21 cellular contexts compared by ENCODE assay signal in genomic region chr21:35705888-35706287, GRCh38.
"Had no signal": no experiment of that assay in that cellular context is flagged by ENCODE, and none has a peak within 500 bp of the region (broad histone marks: within the 10 kb centered on the region; RNA-seq: fewer than 3 reads in every experiment).

No MANE protein-coding gene starts in this region.

- H3K36me3 ChIP-seq: SJSA1 had no signal

- H3K9me3 ChIP-seq: SJSA1 had no signal

- H3K4me3 ChIP-seq: SJSA1, SK-N-MC had no signal

- H3K4me2 ChIP-seq: KMS-11 had no signal

- H3K9ac ChIP-seq: KMS-11 had no signal

- FAIRE-seq: HTR-8/SVneo, RCC 7860 had no signal

- DNase-seq: Kasumi-1, MM.1S, NCI-H1092 treated with DMSO at 0.1 percent for 48 hours, NCI-H1417, NCI-H1436 treated with DMSO at 0.1 percent for 48 hours, NCI-H1694, NCI-H1930, NCI-H2081, NCI-H2107, NCI-H2227 treated with DMSO at 0.1 percent for 48 hours, NCI-H526 treated with DMSO at 0.1 percent for 48 hours, NCI-H748 treated with DMSO at 0.1 percent for 48 hours, Right ventricle myocardium superior, RPMI8226, SIG-M5 had no signal

- H3K27ac ChIP-seq: HL-60, KMS-11, SJSA1, SK-N-MC had no signal

- H3K27me3 ChIP-seq: SJSA1 had no signal

- H3K4me1 ChIP-seq: SJSA1 had no signal
